ENCODE assay signal across 8 cellular contexts in genomic region chr1:163321311-163322305, GRCh38. TPM values are rescaled to one million over a fixed set of nuclear protein-coding genes. Genes with fewer than 3 reads are reported as not detected.
DNase-seq lines count a peak whose midpoint lies in the region; ATAC-seq, FAIRE-seq and TF ChIP-seq lines count a peak whose summit lies in the region.

NUF2 (plus strand) TSS chr1:163321954; CDS start chr1:163326052, 4,098 bp downstream.

- H3K18ac ChIP-seq in H1 (ENCODE audit: extremely low read depth, low read length): peak within 1 kb of the TSS; percentile 80

- H2BK12ac ChIP-seq in H1 (ENCODE audit: low read depth, low read length): peak within 1 kb of the TSS; percentile 63

- H3K4me1 Mint-ChIP-seq in memory B cell: peaks cover 9% of the 10 kb centered on the region

- H2AK5ac ChIP-seq in H1 (ENCODE audit: low read depth, low read length): no peak within 1 kb of the TSS

- peak within 1 kb of the TSS; percentile 70 for H4K5ac ChIP-seq in H1 (ENCODE audit: insufficient read length, low read depth, low read length)

- POLR2A ChIA-PET in H1 (lab: Charles Lee; ENCODE audit: partially characterized antibody): interaction anchor here (0.9 to 3.1 kb wide), 8 partner anchors 16 to 1244 kb away, joined by 3 to 11 read pairs (median 3); partner anchors contain the start of gene RGS5

- peak within 1 kb of the TSS; percentile 83 to 85 for H3K4me2 ChIP-seq in H1 (ENCODE audit: insufficient read depth in 1 of 2, low read depth in 2 of 2, low read length in 2 of 2)

- H3K56ac ChIP-seq in H1 (replicated peaks; ENCODE audit: insufficient read length, low read depth, low read length): peak within 1 kb of the TSS; percentile 17

- H3K36me3 Mint-ChIP-seq in memory B cell: no peaks in the 10 kb centered on the region

- no peak within 1 kb of the TSS for H2BK120ac ChIP-seq in H1 (replicated peaks; ENCODE audit: low read depth, low read length)

- peak; percentile 98 for ATAC-seq in GM21367 (IDR thresholded peaks at IDR 0.05; ENCODE audit: unreplicated experiment)
- ATAC-seq in memory B cell (ENCODE audit: low read depth): peak; percentile 94

- no peak within 1 kb of the TSS; the same call in 1 of the 2 replicates for H4K8ac ChIP-seq in H1 (ENCODE audit: extremely low read depth, insufficient read depth, low read length)

- H3K27ac ChIP-seq in H1 (ENCODE audit: low read depth, low read length): peak within 1 kb of the TSS; percentile 68

- TF ChIP-seq EP300 in H1 (IDR thresholded peaks at IDR 0.05; ENCODE audit: borderline replicate concordance in 1 of 2, low read depth in 2 of 2, low read length in 2 of 2): peak in 1 of 2 experiments; percentile 88; a peak in 1 of 3 replicates

- H4K91ac ChIP-seq in H1 (replicated peaks; ENCODE audit: insufficient read length, low read length): no peak within 1 kb of the TSS

- H3K23me2 ChIP-seq in H1 (ENCODE audit: low read depth, low read length): peaks cover 7% of the 10 kb centered on the region

- peaks cover 3 to 17% of the 10 kb centered on the region in 2 experiments; a peak in 3 of 4 replicates for H3K79me2 ChIP-seq in H1 (ENCODE audit: control insufficient read depth in 1 of 2, insufficient read depth in 2 of 2, low read length in 2 of 2)

- no peaks in the 10 kb centered on the region; a peak in 3 of 8 replicates for H3K36me3 ChIP-seq in H1 (ENCODE audit: control insufficient read depth in 2 of 4, insufficient read depth in 4 of 4, low read length in 3 of 4)

- no peak within 1 kb of the TSS for H3K14ac ChIP-seq in H1 (ENCODE audit: insufficient read length)

- peak within 1 kb of the TSS; percentile 87 for H2BK5ac ChIP-seq in H1 (ENCODE audit: low read depth, low read length)

- no peaks in the 10 kb centered on the region; the same call in 1 of the 2 replicates for H3K79me1 ChIP-seq in H1 (ENCODE audit: low read depth, low read length)

- no peak for TF ChIP-seq CTCF in H1 (IDR thresholded peaks at IDR 0.05; ENCODE audit: control extremely low read depth in 1 of 3, insufficient read depth in 1 of 3, low read depth in 1 of 3, low read length in 3 of 3)

- H3K9ac ChIP-seq in H1 (replicated peaks in 1 of 4; ENCODE audit: extremely low read depth in 1 of 4, low read depth in 3 of 4, low read length in 3 of 4): peak within 1 kb of the TSS; percentile 69 to 92 (median 78)

- peaks cover 0 to 3% of the 10 kb centered on the region in 2 experiments for H4K20me1 ChIP-seq in H1 (replicated peaks in 1 of 2; ENCODE audit: control insufficient read depth in 1 of 2, insufficient read depth in 2 of 2, low read length in 2 of 2)

- H3K27me3 Mint-ChIP-seq in memory B cell: no peaks in the 10 kb centered on the region

- H3K4ac ChIP-seq in H1 (replicated peaks; ENCODE audit: insufficient read length, low read depth, low read length): no peak within 1 kb of the TSS

- peak in 1 of 2 experiments; percentile 5; a peak in 1 of 4 replicates for TF ChIP-seq RAD21 in H1 (IDR thresholded peaks at IDR 0.05 in 1 of 2, conservative IDR thresholded peaks at IDR 0.05 in 1 of 2; ENCODE audit: low read depth in 2 of 2, low read length in 2 of 2)

- H3K4me1 ChIP-seq in H1 (replicated peaks in 1 of 4; ENCODE audit: control insufficient read depth in 3 of 4, insufficient read depth in 4 of 4, low read length in 3 of 4): peaks cover 0 to 1% (median 0%) of the 10 kb centered on the region in 4 experiments; a peak in 1 of 7 replicates

- peak; percentile 99 for DNase-seq in COLO829 (ENCODE audit: low spot score)
- peak; percentile 84 for DNase-seq in HTR-8/SVneo (ENCODE audit: insufficient read length, low spot score)
- DNase-seq in NOMO-1 treated with dmso at 0.1 percent for 144 hours (lab: John Stamatoyannopoulos, UW; ENCODE audit: unreplicated experiment): peak; percentile 98
- DNase-seq in activated CD8-positive, alpha-beta memory T cell treated with anti-CD3 and anti-CD28 coated beads for 48 hours (ENCODE audit: low read depth in 2 of 3, low spot score in 2 of 3): peak; percentile 90 to 93 (median 93)
- peak; percentile 98 for DNase-seq in H1 (ENCODE audit: low read depth in 1 of 2, low spot score in 2 of 2)
- peak; percentile 91 for DNase-seq in memory B cell (ENCODE audit: low spot score in 2 of 2)
- DNase-seq in stimulated activated CD8-positive, alpha-beta memory T cell treated with anti-CD3 and anti-CD28 coated beads, Interleukin-12 subunit alpha, Interleukin-12 subunit beta, amount 100 ng/mL, for 24 hours (ENCODE audit: extremely low read depth): peak; percentile 89

- H3K9me3 ChIP-seq in H1 (ENCODE audit: insufficient read depth in 2 of 2, low read depth in 1 of 2, low read length in 1 of 2): no peaks in the 10 kb centered on the region

- no peak within 1 kb of the TSS for H2BK15ac ChIP-seq in H1 (ENCODE audit: low read length)

- no peaks in the 10 kb centered on the region for H3K9me3 Mint-ChIP-seq in memory B cell

- H3K4me3 Mint-ChIP-seq in memory B cell: peak within 1 kb of the TSS; percentile 91

- 1% methylated on average over 55 of the region's 58 CpGs; no CpG with 5 or more reads in 1 of the 2 experiments for WGBS in H1 (ENCODE audit: extremely low coverage in 1 of 2, insufficient coverage in 1 of 2, insufficient read length in 1 of 2, insufficient replicate concordance in 2 of 2, low coverage in 1 of 2, low lambda C conversion rate in 2 of 2, missing lambda C conversion rate in 1 of 2), 2 experiments

- FAIRE-seq in HTR-8/SVneo (lab: Jason Lieb, UNC) (peak; percentile 91), H1 (lab: Jason Lieb, UNC) (peak; percentile 99)

- CTCF ChIA-PET in H1 (lab: Charles Lee; ENCODE audit: partially characterized antibody): interaction anchor here (0.5 to 1.6 kb wide), 7 partner anchors 16 to 1824 kb away, joined by 3 to 6 read pairs (median 4); no protein-coding TSS in a partner anchor

- H3K4me3 ChIP-seq in H1 (ENCODE audit: extremely low read depth in 1 of 4, insufficient read depth in 2 of 4, low read depth in 3 of 4, low read length in 4 of 4): peak within 1 kb of the TSS; percentile 79 to 95 (median 92)

- H3K23ac ChIP-seq in H1 (ENCODE audit: insufficient read length): no peak within 1 kb of the TSS

- no peaks in the 10 kb centered on the region for H3K27me3 ChIP-seq in H1 (replicated peaks in 1 of 4; ENCODE audit: control insufficient read depth in 3 of 4, extremely low read depth in 1 of 4, insufficient read depth in 3 of 4, low read length in 3 of 4)

- TF ChIP-seq POLR2A in H1 (IDR thresholded peaks at IDR 0.05; ENCODE audit: control extremely low read depth in 1 of 2, low read depth in 2 of 2, low read length in 2 of 2): peak; percentile 60 to 61

- peak within 1 kb of the TSS; percentile 91 for H3K27ac Mint-ChIP-seq in memory B cell

- H2AFZ ChIP-seq in H1 (ENCODE audit: low read length): peak within 1 kb of the TSS; percentile 80

- no peak within 1 kb of the TSS for H2BK20ac ChIP-seq in H1 (ENCODE audit: low read length)

TF ChIP-seq in H1, 55 proteins besides CTCF, POLR2A, EP300 and RAD21 (continues in another document):
- no peak for TF ChIP-seq FOSL1 (IDR thresholded peaks at IDR 0.05; ENCODE audit: insufficient read depth, low read depth, low read length)
- TF ChIP-seq RFX5 (IDR thresholded peaks at IDR 0.05; ENCODE audit: borderline replicate concordance, low read depth, low read length): no peak
- TF ChIP-seq SP4 (IDR thresholded peaks at IDR 0.05; ENCODE audit: low read length): peak; percentile 95; the same call in 1 of the 2 replicates
- TF ChIP-seq POLR2AphosphoS5 (IDR thresholded peaks at IDR 0.05; ENCODE audit: low read depth, low read length): peak; percentile 76
- TF ChIP-seq KDM4A (IDR thresholded peaks at IDR 0.05; ENCODE audit: low read depth, low read length, severe bottlenecking): peak; percentile 41
- TF ChIP-seq TEAD4 (IDR thresholded peaks at IDR 0.05; ENCODE audit: low read depth, low read length): peak; percentile 80; the same call in 1 of the 2 replicates
- no peak for TF ChIP-seq POU5F1 (IDR thresholded peaks at IDR 0.05; ENCODE audit: low read depth, low read length)

RNA-seq across cellular contexts. Expression of gene NUF2, which starts in this region (rescaled TPM):
- total RNA-seq in H1 (2021; fragmentation: NEBNext Ultra II Directional; extraction: Animal tissue kit (Norgen Biotek cat#: 25700)): 24.1 and 28.3 TPM in 2 replicates
- 6.4 and 12.1 TPM in 2 replicates for polyA plus RNA-seq in H1 (2011; rRNA removed)
- 14.9 TPM for polyA plus RNA-seq in H1 (2011; cell fraction: cytosol; rRNA removed)
- polyA plus RNA-seq in H1 (2011; cell fraction: nucleus; rRNA removed): 7.9 TPM
- polyA plus RNA-seq in H1 (2012, experiment 1 of 2): 9.4 to 22.0 TPM (median 11.3 TPM) in 4 replicates
- polyA plus RNA-seq in H1 (2012, experiment 2 of 2): 1.00 TPM
- 45.3 TPM for polyA plus RNA-seq in H1 (2013, experiment 1 of 2)
- 40.3 TPM for polyA plus RNA-seq in H1 (2013, experiment 2 of 2)
- 7.2 and 14.5 TPM in 2 replicates for polyA minus RNA-seq in H1 (2011; rRNA and poly(A)+ RNA removed)
- 11.3 TPM for polyA minus RNA-seq in H1 (2011; cell fraction: cytosol; rRNA and poly(A)+ RNA removed)
- polyA minus RNA-seq in H1 (2011; cell fraction: nucleus; rRNA and poly(A)+ RNA removed): 20.3 TPM

Comparison
In these comparisons a context has a peak if more than half of its experiments do, and no peak if none do; other contexts are left out.
1. Peak in every context shown above with its lines: DNase-seq, ATAC-seq, H3K4me3 ChIP-seq and H3K27ac ChIP-seq.